Comparison of ENCODE assay signal across 1 cellular context in genomic region chr3:196609815-196610515, GRCh38.
TF ChIP-seq lines count a peak whose summit lies in the region.

No MANE protein-coding gene starts in this region.

TF ChIP-seq in GM12878, 131 proteins besides CTCF, POLR2A, EP300 and RAD21 (continued from another document):
- no peak for TF ChIP-seq NR2C2 (IDR thresholded peaks at IDR 0.05; ENCODE audit: borderline replicate concordance, control insufficient read depth, insufficient read length, low read depth)
- no peak for TF ChIP-seq IRF5 (IDR thresholded peaks at IDR 0.05; ENCODE audit: borderline replicate concordance)
- TF ChIP-seq IKZF1 (conservative IDR thresholded peaks at IDR 0.05), result no peak
- no peak for TF ChIP-seq RELA (IDR thresholded peaks at IDR 0.05; ENCODE audit: borderline replicate concordance, partially characterized antibody)
- no peak for TF ChIP-seq SIN3A (IDR thresholded peaks at IDR 0.05; ENCODE audit: low read depth, low read length)
- TF ChIP-seq ETV6 (conservative IDR thresholded peaks at IDR 0.05 in 1 of 2, IDR thresholded peaks at IDR 0.05 in 1 of 2; ENCODE audit: borderline replicate concordance in 1 of 2, low read depth in 1 of 2), result no peak
- no peak for TF ChIP-seq CBX3 (IDR thresholded peaks at IDR 0.05; ENCODE audit: borderline replicate concordance, low read depth)
- TF ChIP-seq PAX5 (IDR thresholded peaks at IDR 0.05; ENCODE audit: borderline replicate concordance, low read depth, low read length), result no peak
- TF ChIP-seq RUNX3 (IDR thresholded peaks at IDR 0.05; ENCODE audit: low read length), result no peak
- no peak for TF ChIP-seq SIX5 (IDR thresholded peaks at IDR 0.05; ENCODE audit: low read depth, low read length, severe bottlenecking)
